11 cellular contexts compared by ENCODE assay signal in genomic region chr3:107794664-107795443, GRCh38.
DNase-seq lines count a peak whose midpoint lies in the region; ATAC-seq and TF ChIP-seq lines count a peak whose summit lies in the region.
"Had no signal": no experiment of that assay in that cellular context is flagged by ENCODE, and none has a peak within 500 bp of the region (broad histone marks: within the 10 kb centered on the region; RNA-seq: fewer than 3 reads in every experiment).

No MANE protein-coding gene starts in this region.

- H3K27me3 ChIP-seq in AG04450 (ENCODE audit: control insufficient read depth, insufficient read depth, low read length) (no peaks in the 10 kb centered on the region), mesendoderm (ENCODE audit: insufficient read depth, low read length, poor library complexity) (no peaks in the 10 kb centered on the region), neuronal stem cell (ENCODE audit: control insufficient read depth in 3 of 3, insufficient read depth in 3 of 3, low read depth in 1 of 3, low read length in 3 of 3) (no peaks in the 10 kb centered on the region)

- H3K9me3 ChIP-seq in AG04450 (ENCODE audit: control insufficient read depth, insufficient read depth, low read length) (no peaks in the 10 kb centered on the region), neuronal stem cell (replicated peaks in 1 of 2; ENCODE audit: control insufficient read depth in 2 of 2, insufficient read depth in 1 of 2, low read depth in 1 of 2, low read length in 2 of 2) (no peaks in the 10 kb centered on the region)
- H3K9me3 ChIP-seq: Caco-2 had no signal

- H2BK120ac ChIP-seq in mesendoderm (ENCODE audit: low read depth, low read length): no peak overlapping the region
- H2BK120ac ChIP-seq in neuronal stem cell (ENCODE audit: low read depth, low read length): no peak overlapping the region

- H3K56ac ChIP-seq in mesendoderm (ENCODE audit: low read length): no peak overlapping the region

- POLR2A ChIA-PET in AG04450 (lab: Yijun Ruan, JAX): no interaction called here

- H4K8ac ChIP-seq in mesendoderm (ENCODE audit: low read depth, low read length) (no peak overlapping the region), neuronal stem cell (ENCODE audit: low read depth, low read length) (no peak overlapping the region)

- H3K4me2 ChIP-seq in mesendoderm (ENCODE audit: low read length): no peak overlapping the region
- no peak overlapping the region for H3K4me2 ChIP-seq in neuronal stem cell (ENCODE audit: insufficient read depth, low read length, poor library complexity, severe bottlenecking)

- H3K4me1 ChIP-seq in mesendoderm (ENCODE audit: control insufficient read depth, low read depth, low read length) (no peaks in the 10 kb centered on the region), neuronal stem cell (ENCODE audit: control insufficient read depth in 2 of 2, insufficient read depth in 1 of 2, low read depth in 1 of 2, low read length in 2 of 2) (no peaks in the 10 kb centered on the region)
- H3K4me1 ChIP-seq: Caco-2 had no signal

- H3K36me3 Mint-ChIP-seq in HFFc6 (ENCODE audit: low read depth): peaks cover 31% of the 10 kb centered on the region
- H3K36me3 Mint-ChIP-seq in Calu3 (ENCODE audit: insufficient read depth, unreplicated experiment): peaks cover 6% of the 10 kb centered on the region

- BruUV-seq in Calu3 (replicated peaks; lab: Mats Ljungman, UMichigan): no TSS peak

- CTCF ChIA-PET in AG04450 (lab: Charles Lee) (interaction anchor here (0.5 to 1.2 kb wide), 6 partner anchors 11 to 208 kb away, joined by 3 to 6 read pairs (median 3); no protein-coding TSS in a partner anchor), Calu3 (lab: Charles Lee) (interaction anchor here (0.9 to 1.7 kb wide), 2 partner anchors 38 to 51 kb away, joined by 3 read pairs; no protein-coding TSS in a partner anchor)

- H3K18ac ChIP-seq in mesendoderm (ENCODE audit: low read length) (no peak overlapping the region), neuronal stem cell (ENCODE audit: low read length) (no peak overlapping the region)

- no peak overlapping the region for H3K4me3 ChIP-seq in AG04450 (ENCODE audit: low read depth, low read length)
- no peak overlapping the region for H3K4me3 ChIP-seq in choroid plexus epithelial cell (ENCODE audit: low read depth, low read length)
- H3K4me3 ChIP-seq in mesendoderm (ENCODE audit: low read length): no peak overlapping the region
- H3K4me3 ChIP-seq in neuronal stem cell (ENCODE audit: low read length in 2 of 2): no peak overlapping the region

- H3K27ac ChIP-seq in AG04450 (ENCODE audit: low read depth, low read length) (no peak overlapping the region), mesendoderm (ENCODE audit: low read depth, low read length) (no peak overlapping the region), neuronal stem cell (replicated peaks; ENCODE audit: low read length) (no peak overlapping the region)

- H3K23ac ChIP-seq in mesendoderm (ENCODE audit: low read length) (no peak overlapping the region), neuronal stem cell (ENCODE audit: low read depth, low read length, poor library complexity) (no peak overlapping the region)

- H3K79me2 ChIP-seq in mesendoderm (ENCODE audit: control insufficient read depth, insufficient read depth, low read length): no peaks in the 10 kb centered on the region

- WGBS in mesendoderm (ENCODE audit: extremely low coverage, insufficient coverage, low lambda C conversion rate): no CpG with 5 or more reads among the region's 8 CpGs
- WGBS in neuronal stem cell (ENCODE audit: extremely low coverage in 2 of 2, insufficient read length in 2 of 2, insufficient replicate concordance in 1 of 2), 2 donors: no CpG with 5 or more reads among the region's 8 CpGs

- no peak overlapping the region for H2AFZ ChIP-seq in neuronal stem cell (ENCODE audit: low read length)

- H3K4ac ChIP-seq in mesendoderm (ENCODE audit: low read depth, low read length): no peak overlapping the region
- H3K4ac ChIP-seq in neuronal stem cell (ENCODE audit: low read length): no peak overlapping the region

- no peak overlapping the region for H4K91ac ChIP-seq in neuronal stem cell (ENCODE audit: low read depth, low read length, poor library complexity)

- H3K79me1 ChIP-seq in mesendoderm (ENCODE audit: low read length): no peaks in the 10 kb centered on the region
- H3K79me1 ChIP-seq in neuronal stem cell (ENCODE audit: low read depth, low read length): no peaks in the 10 kb centered on the region

- H3K27me3 Mint-ChIP-seq in HFFc6 (ENCODE audit: insufficient read depth): no peaks in the 10 kb centered on the region; the same call in none of the 2 replicates
- no peaks in the 10 kb centered on the region for H3K27me3 Mint-ChIP-seq in Calu3 (ENCODE audit: unreplicated experiment)
- H3K27me3 Mint-ChIP-seq: activated CD4-positive, alpha-beta T cell treated with anti-CD3 and anti-CD28 coated beads for 36 hours; activated naive CD8-positive, alpha-beta T cell had no signal

- intact Hi-C loops in Calu3 (cut with micrococcal nuclease; ENCODE audit: unreplicated experiment): no loop called here

- H2BK12ac ChIP-seq in neuronal stem cell (ENCODE audit: low read length): no peak overlapping the region

- no peak overlapping the region for H2AK5ac ChIP-seq in mesendoderm (ENCODE audit: low read length)
- H2AK5ac ChIP-seq in neuronal stem cell (ENCODE audit: low read depth, low read length): no peak overlapping the region

- no peak for ATAC-seq in HG03139 (IDR thresholded peaks at IDR 0.05; ENCODE audit: unreplicated experiment)
- ATAC-seq: activated CD4-positive, alpha-beta T cell treated with anti-CD3 and anti-CD28 coated beads for 36 hours had no signal

- no peaks in the 10 kb centered on the region for H3K9me3 Mint-ChIP-seq in HFFc6
- H3K9me3 Mint-ChIP-seq in Calu3 (ENCODE audit: low read depth, unreplicated experiment): no peaks in the 10 kb centered on the region

- H2BK5ac ChIP-seq in mesendoderm (ENCODE audit: low read length): no peak overlapping the region
- no peak overlapping the region for H2BK5ac ChIP-seq in neuronal stem cell (ENCODE audit: low read length)

- no peaks in the 10 kb centered on the region for H3K36me3 ChIP-seq in mesendoderm (ENCODE audit: control insufficient read depth, insufficient read depth, low read length)
- H3K36me3 ChIP-seq in neuronal stem cell (replicated peaks in 1 of 2; ENCODE audit: control insufficient read depth in 2 of 2, insufficient read depth in 2 of 2, low read length in 2 of 2): peaks cover 5 to 68% of the 10 kb centered on the region in 2 donors

- peaks cover 26% of the 10 kb centered on the region for H3K4me1 Mint-ChIP-seq in HFFc6 (ENCODE audit: low read depth)
- peaks cover 11% of the 10 kb centered on the region for H3K4me1 Mint-ChIP-seq in Calu3 (ENCODE audit: low read depth, unreplicated experiment)

- H3K9ac ChIP-seq in mesendoderm (ENCODE audit: low read length): no peak overlapping the region
- no peak overlapping the region for H3K9ac ChIP-seq in neuronal stem cell (ENCODE audit: low read depth, low read length, poor library complexity)

- DNase-seq in AG04450 (ENCODE audit: low read depth, low spot score): no peak
- peak; percentile 11 for DNase-seq in HFFc6
- peak; percentile 30 for DNase-seq in choroid plexus epithelial cell (ENCODE audit: low read depth)
- peak; percentile 10 for DNase-seq in mesendoderm
- no peak for DNase-seq in activated CD4-positive, alpha-beta T cell treated with anti-CD3 and anti-CD28 coated beads, Interleukin-2, amount 50 U/mL, for 1 hour
- no peak for DNase-seq in Calu3
- DNase-seq in neuronal stem cell (ENCODE audit: low spot score): no peak
- DNase-seq: activated CD4-positive, alpha-beta T cell treated with anti-CD3 and anti-CD28 coated beads for 36 hours; Caco-2 had no signal

- H3K4me3 Mint-ChIP-seq in HFFc6 (no peak overlapping the region), Calu3 (ENCODE audit: low read depth, unreplicated experiment) (no peak overlapping the region)
- H3K4me3 Mint-ChIP-seq: activated CD4-positive, alpha-beta T cell treated with anti-CD3 and anti-CD28 coated beads for 36 hours; activated naive CD8-positive, alpha-beta T cell had no signal

- no peak overlapping the region for H4K5ac ChIP-seq in mesendoderm (ENCODE audit: low read length)

- H2BK15ac ChIP-seq in mesendoderm (replicated peaks; ENCODE audit: low read depth) (no peak overlapping the region), neuronal stem cell (ENCODE audit: low read length) (no peak overlapping the region)

- H3K27ac Mint-ChIP-seq in HFFc6 (no peak overlapping the region), Calu3 (ENCODE audit: unreplicated experiment) (no peak overlapping the region)
- H3K27ac Mint-ChIP-seq: activated CD4-positive, alpha-beta T cell treated with anti-CD3 and anti-CD28 coated beads for 36 hours; activated naive CD8-positive, alpha-beta T cell had no signal

- peak; percentile 37; the same call in 1 of the 2 replicates for TF ChIP-seq CTCF in AG04450 (IDR thresholded peaks at IDR 0.05; ENCODE audit: low read depth, low read length)
- TF ChIP-seq CTCF in HFFc6 (IDR thresholded peaks at IDR 0.05): peak; percentile 61
- peak; percentile 47 for TF ChIP-seq CTCF in choroid plexus epithelial cell (conservative IDR thresholded peaks at IDR 0.05; ENCODE audit: low read depth, low read length)
- TF ChIP-seq CTCF in Calu3 (IDR thresholded peaks at IDR 0.05; ENCODE audit: unreplicated experiment): no peak

- no peak overlapping the region for H3K14ac ChIP-seq in neuronal stem cell (ENCODE audit: low read length)

Comparison
In these comparisons a context has a peak if more than half of its experiments do, and no peak if none do; other contexts are left out.
1. DNase-seq: peak in HFFc6 (single experiment), choroid plexus epithelial cell (single experiment) and mesendoderm (single experiment); none in AG04450 (single experiment), activated CD4-positive, alpha-beta T cell treated with anti-CD3 and anti-CD28 coated beads, Interleukin-2, amount 50 U/mL, for 1 hour (single experiment), Calu3 (single experiment) and neuronal stem cell (single experiment).